ENCODE assay signal across 20 cellular contexts in genomic region chr20:8246153-8246552, GRCh38.
DNase-seq lines count a peak whose midpoint lies in the region; ATAC-seq and TF ChIP-seq lines count a peak whose summit lies in the region.
"Had no signal": no experiment of that assay in that cellular context is flagged by ENCODE, and none has a peak within 500 bp of the region (broad histone marks: within the 10 kb centered on the region; RNA-seq: fewer than 3 reads in every experiment).

No MANE protein-coding gene starts in this region.

- no peaks in the 10 kb centered on the region for H3K27me3 Mint-ChIP-seq in activated naive CD8-positive, alpha-beta T cell treated with anti-CD3 and anti-CD28 coated beads, Interleukin-2, amount 50 U/mL, for 24 hours

- TF ChIP-seq CTCF in astrocyte of the cerebellum (IDR thresholded peaks at IDR 0.05; ENCODE audit: low read depth, low read length, missing control alignments) (no peak), adrenal gland (IDR thresholded peaks at IDR 0.05) (no peak)

- H3K4me1 Mint-ChIP-seq in activated naive CD8-positive, alpha-beta T cell treated with anti-CD3 and anti-CD28 coated beads, Interleukin-2, amount 50 U/mL, for 24 hours = peaks cover 12% of the 10 kb centered on the region

- no peaks in the 10 kb centered on the region for H3K27me3 ChIP-seq in adrenal gland

- no peak overlapping the region for H3K4me3 Mint-ChIP-seq in activated naive CD8-positive, alpha-beta T cell treated with anti-CD3 and anti-CD28 coated beads, Interleukin-2, amount 50 U/mL, for 24 hours

- WGBS in adrenal gland, 4 donors = 88 to 100% (median 100%) methylated on average over 1 of the region's 1 CpG

- no peaks in the 10 kb centered on the region for H3K9me3 Mint-ChIP-seq in activated naive CD8-positive, alpha-beta T cell treated with anti-CD3 and anti-CD28 coated beads, Interleukin-2, amount 50 U/mL, for 24 hours

- H3K36me3 Mint-ChIP-seq in activated naive CD8-positive, alpha-beta T cell treated with anti-CD3 and anti-CD28 coated beads, Interleukin-2, amount 50 U/mL, for 24 hours (ENCODE audit: low read depth) = no peaks in the 10 kb centered on the region

- peak; percentile 44 for DNase-seq in NCI-H2171 treated with DMSO at 0.1 percent for 48 hours (lab: John Stamatoyannopoulos, UW)
- DNase-seq in NCI-H2171 (lab: John Stamatoyannopoulos, UW) = no peak
- DNase-seq in astrocyte of the cerebellum (ENCODE audit: low read depth) = peak; percentile 12
- DNase-seq in iPS DF 4.7 (ENCODE audit: extremely low read depth, low spot score) = peak; percentile 7
- no peak for DNase-seq in activated naive CD8-positive, alpha-beta T cell treated with anti-CD3 and anti-CD28 coated beads, Interleukin-2, amount 50 U/mL, for 24 hours
- no peak for DNase-seq in adrenal gland
- DNase-seq: ACHN, Calu3, DMS79 treated with DMSO at 0.1 percent for 48 hours, GF-D8, NCI-H1048, NCI-H1417, NCI-H1694, NCI-H2029 treated with DMSO at 0.1 percent for 48 hours, NCI-H774, SIG-M5 had no signal

- no peaks in the 10 kb centered on the region for H3K9me3 ChIP-seq in adrenal gland (replicated peaks in 1 of 3)

- ATAC-seq in HG02970 (IDR thresholded peaks at IDR 0.05; ENCODE audit: low FRiP score, unreplicated experiment) = no peak
- ATAC-seq in activated naive CD8-positive, alpha-beta T cell treated with anti-CD3 and anti-CD28 coated beads, Interleukin-2, amount 50 U/mL, for 24 hours = no peak

- H3K27ac Mint-ChIP-seq in activated naive CD8-positive, alpha-beta T cell treated with anti-CD3 and anti-CD28 coated beads, Interleukin-2, amount 50 U/mL, for 24 hours = no peak overlapping the region

- no peaks in the 10 kb centered on the region for H3K36me3 ChIP-seq in adrenal gland (replicated peaks in 1 of 2)

- no peak for TF ChIP-seq POLR2A in adrenal gland (IDR thresholded peaks at IDR 0.05)

- H3K4me3 ChIP-seq in astrocyte of the cerebellum (ENCODE audit: low read depth, low read length) (no peak overlapping the region), adrenal gland (no peak overlapping the region)
- H3K4me3 ChIP-seq: SK-N-MC had no signal

- peaks cover 0 to 15% of the 10 kb centered on the region in 2 donors for H3K4me1 ChIP-seq in adrenal gland (replicated peaks in 1 of 2)

- H3K27ac ChIP-seq in adrenal gland = no peak overlapping the region
- H3K27ac ChIP-seq: 22Rv1, KMS-11, SK-N-MC had no signal

- in situ Hi-C loops in astrocyte of the cerebellum (cut with HindIII; ENCODE audit: low sequenced_read_pairs) = no loop called here

- intact Hi-C loops in adrenal gland (cut with DNase I) = no loop called here

Comparison
In these comparisons a context has a peak if more than half of its experiments do, and no peak if none do; other contexts are left out.
1. DNase-seq: peak in NCI-H2171 treated with DMSO at 0.1 percent for 48 hours (single experiment), astrocyte of the cerebellum (single experiment) and iPS DF 4.7 (single experiment); none in NCI-H2171 (single experiment), activated naive CD8-positive, alpha-beta T cell treated with anti-CD3 and anti-CD28 coated beads, Interleukin-2, amount 50 U/mL, for 24 hours (single experiment) and adrenal gland (0 of 7).